Comparison of ENCODE assay signal across 19 cellular contexts in the genomic region with DNA sequence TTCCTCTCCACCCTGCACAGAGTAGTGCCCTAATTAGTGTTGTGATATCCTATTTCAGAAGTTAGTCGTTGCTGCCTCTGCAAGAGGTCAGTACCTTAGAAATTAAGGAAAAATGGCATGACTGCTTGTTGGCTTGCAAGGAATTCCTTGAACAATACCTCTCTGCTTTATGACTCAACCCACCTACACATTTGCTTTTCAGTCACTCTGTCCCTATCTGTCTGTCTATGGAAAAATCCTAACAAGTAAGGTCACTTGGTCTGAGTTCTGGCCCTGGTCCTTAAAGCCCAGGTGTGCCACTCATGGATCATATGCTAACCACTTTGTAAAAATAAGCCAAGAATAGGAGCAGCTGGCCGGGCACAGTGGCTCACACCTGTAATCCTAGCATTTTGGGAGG.
DNase-seq lines count a peak whose midpoint lies in the region; ATAC-seq and TF ChIP-seq lines count a peak whose summit lies in the region.
"Had no signal": no experiment of that assay in that cellular context is flagged by ENCODE, and none has a peak within 500 bp of the region (broad histone marks: within the 10 kb centered on the region; RNA-seq: fewer than 3 reads in every experiment).

No MANE protein-coding gene starts in this region.

- peaks cover 8% of the 10 kb centered on the region for H3K4me1 Mint-ChIP-seq in CD8-positive, alpha-beta T cell (ENCODE audit: low read depth)
- peaks cover 10% of the 10 kb centered on the region for H3K4me1 Mint-ChIP-seq in T-helper 17 cell

- intact Hi-C loops in CD8-positive, alpha-beta T cell (cut with DNase I, micrococcal nuclease): no loop called here
- intact Hi-C loops in head of caudate nucleus (cut with DNase I): no loop called here

- peaks cover 31% of the 10 kb centered on the region for H3K36me3 Mint-ChIP-seq in CD8-positive, alpha-beta T cell
- no peaks in the 10 kb centered on the region for H3K36me3 Mint-ChIP-seq in T-helper 17 cell (ENCODE audit: low read depth)
- H3K36me3 Mint-ChIP-seq: immature natural killer cell had no signal

- H3K36me3 ChIP-seq in CD8-positive, alpha-beta T cell (ENCODE audit: insufficient read depth, low read length): no peaks in the 10 kb centered on the region
- H3K36me3 ChIP-seq: gastrocnemius medialis, vagina had no signal

- H3K4me3 ChIP-seq in fibroblast of mammary gland (ENCODE audit: control insufficient read depth, low read depth, low read length): no peak overlapping the region
- H3K4me3 ChIP-seq in CD8-positive, alpha-beta T cell (ENCODE audit: low read depth, low read length): no peak overlapping the region
- H3K4me3 ChIP-seq: gastrocnemius medialis, skin epidermis, vagina had no signal

- no peaks in the 10 kb centered on the region for H3K27me3 ChIP-seq in CD8-positive, alpha-beta T cell (ENCODE audit: insufficient read depth, low read length)
- H3K27me3 ChIP-seq: gastrocnemius medialis, vagina had no signal

- no peaks in the 10 kb centered on the region for H3K27me3 Mint-ChIP-seq in CD8-positive, alpha-beta T cell (ENCODE audit: low read depth)
- H3K27me3 Mint-ChIP-seq in T-helper 17 cell: no peaks in the 10 kb centered on the region
- H3K27me3 Mint-ChIP-seq: IgD-negative memory B cell; stimulated activated naive B cell treated with anti-CD40 and anti-IgM and Interleukin-4, amounts not matched to agents 10 μg/mL and 1 μg/mL and 100 μg/mL, for 72 hours had no signal

- no peak for TF ChIP-seq CTCF in fibroblast of mammary gland (conservative IDR thresholded peaks at IDR 0.05; ENCODE audit: control insufficient read depth, insufficient read depth, low read depth, low read length)
- TF ChIP-seq CTCF in CD8-positive, alpha-beta T cell (IDR thresholded peaks at IDR 0.05): no peak

- POLR2A ChIA-PET in CD8-positive, alpha-beta T cell (lab: Charles Lee): no interaction called here

- DNase-seq in HCEC 1CT (peak; percentile 4), RKO (ENCODE audit: low spot score) (peak; percentile 55), fibroblast of mammary gland (ENCODE audit: low read depth) (peak; percentile 11), renal cortical epithelial cell (ENCODE audit: low read depth) (peak; percentile 92), head of caudate nucleus (no peak), T-helper 17 cell (no peak)
- no peak for DNase-seq in CD8-positive, alpha-beta T cell
- DNase-seq: effector memory CD4-positive, alpha-beta T cell; gastrocnemius medialis; immature natural killer cell; NCI-H1105 treated with DMSO at 0.1 percent for 48 hours; NCI-H446; nucleus accumbens; stimulated activated naive B cell treated with anti-CD40 and anti-IgM and Interleukin-4, amounts not matched to agents 10 μg/mL and 1 μg/mL and 100 μg/mL, for 72 hours had no signal

- no peak overlapping the region for H3K27ac ChIP-seq in CD8-positive, alpha-beta T cell (ENCODE audit: low read depth, low read length)
- H3K27ac ChIP-seq: C4-2B, gastrocnemius medialis, skin epidermis, vagina, VCaP had no signal

- H3K4me1 ChIP-seq in CD8-positive, alpha-beta T cell (ENCODE audit: insufficient read depth, low read length): no peaks in the 10 kb centered on the region
- H3K4me1 ChIP-seq: vagina had no signal

- ATAC-seq in CD8-positive, alpha-beta T cell: no peak
- no peak for ATAC-seq in T-helper 17 cell
- ATAC-seq: gastrocnemius medialis; stimulated activated naive B cell treated with anti-CD40 and anti-IgM and Interleukin-4, amounts not matched to agents 10 μg/mL and 1 μg/mL and 100 μg/mL, for 72 hours had no signal

- H3K27ac Mint-ChIP-seq in CD8-positive, alpha-beta T cell: no peak overlapping the region
- no peak overlapping the region for H3K27ac Mint-ChIP-seq in T-helper 17 cell
- H3K27ac Mint-ChIP-seq: IgD-negative memory B cell; immature natural killer cell; stimulated activated naive B cell treated with anti-CD40 and anti-IgM and Interleukin-4, amounts not matched to agents 10 μg/mL and 1 μg/mL and 100 μg/mL, for 72 hours had no signal

- CTCF ChIA-PET in CD8-positive, alpha-beta T cell (lab: Charles Lee): no interaction called here

- no peaks in the 10 kb centered on the region for H3K9me3 ChIP-seq in CD8-positive, alpha-beta T cell (ENCODE audit: low read length)
- H3K9me3 ChIP-seq in T-helper 17 cell (ENCODE audit: control insufficient read depth, low read length, poor library complexity, severe bottlenecking): no peaks in the 10 kb centered on the region
- H3K9me3 ChIP-seq: gastrocnemius medialis, vagina had no signal

- no peak overlapping the region for H3K4me3 Mint-ChIP-seq in CD8-positive, alpha-beta T cell
- H3K4me3 Mint-ChIP-seq in T-helper 17 cell: no peak overlapping the region
- H3K4me3 Mint-ChIP-seq: IgD-negative memory B cell; immature natural killer cell; stimulated activated naive B cell treated with anti-CD40 and anti-IgM and Interleukin-4, amounts not matched to agents 10 μg/mL and 1 μg/mL and 100 μg/mL, for 72 hours had no signal

- H3K9me3 Mint-ChIP-seq in CD8-positive, alpha-beta T cell: no peaks in the 10 kb centered on the region
- H3K9me3 Mint-ChIP-seq: IgD-negative memory B cell; immature natural killer cell; stimulated activated naive B cell treated with anti-CD40 and anti-IgM and Interleukin-4, amounts not matched to agents 10 μg/mL and 1 μg/mL and 100 μg/mL, for 72 hours had no signal

Comparison
In these comparisons a context has a peak if more than half of its experiments do, and no peak if none do; other contexts are left out.
1. DNase-seq: peak in HCEC 1CT (single experiment), RKO (single experiment), fibroblast of mammary gland (single experiment) and renal cortical epithelial cell (single experiment); none in CD8-positive, alpha-beta T cell (0 of 7), head of caudate nucleus (0 of 42) and T-helper 17 cell (0 of 3).